ENCODE assay signal across 9 cellular contexts in the genomic region with DNA sequence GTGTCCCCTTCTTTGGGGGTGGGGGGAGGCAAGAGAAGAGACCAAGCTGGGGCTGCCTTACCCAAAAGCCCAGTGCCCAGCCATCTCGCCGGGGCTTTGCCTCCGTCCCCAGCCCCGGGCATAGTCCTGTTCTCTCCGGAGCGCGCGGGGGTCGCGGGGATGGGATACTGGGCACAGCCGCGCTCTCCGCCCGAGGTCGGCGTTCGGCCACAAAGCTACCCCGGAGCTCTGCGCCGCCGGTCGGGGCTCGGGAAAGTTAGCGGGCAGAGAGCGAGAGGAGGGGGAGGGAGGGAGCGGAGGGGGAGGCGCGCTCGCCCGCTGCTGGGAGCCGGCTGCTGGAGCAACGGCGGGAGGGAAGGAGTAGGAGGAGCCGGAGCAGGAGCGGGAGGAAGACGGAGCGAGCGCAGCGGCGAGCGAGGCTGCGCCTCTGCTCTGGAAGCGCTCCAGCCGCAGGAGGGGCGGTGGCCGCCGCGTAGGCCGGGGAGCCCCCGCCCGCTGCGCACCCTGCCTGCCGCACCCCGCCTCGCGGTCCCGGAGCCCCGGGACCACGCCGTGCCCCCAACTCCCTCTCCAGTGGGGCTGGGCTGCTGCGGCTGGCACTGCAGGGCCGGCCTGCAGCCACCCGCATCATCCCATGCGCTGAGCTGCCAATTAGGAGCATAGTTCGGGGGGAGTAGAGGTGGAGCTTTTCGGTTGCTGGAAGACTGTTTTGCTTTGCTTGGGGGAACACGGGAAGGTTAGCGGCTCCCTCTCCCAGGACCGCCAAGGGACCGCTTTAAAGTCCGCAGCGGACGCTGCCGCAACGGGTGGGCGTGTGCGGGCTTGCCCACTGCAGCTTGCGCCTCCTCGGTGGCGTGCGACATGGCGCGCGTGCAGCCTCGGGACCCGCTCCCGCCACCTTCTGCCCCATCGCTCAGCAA. TPM values are rescaled to one million over a fixed set of nuclear protein-coding genes. Genes with fewer than 3 reads are reported as not detected.
DNase-seq lines count a peak whose midpoint lies in the region; ATAC-seq and TF ChIP-seq lines count a peak whose summit lies in the region.
"Had no signal": no experiment of that assay in that cellular context is flagged by ENCODE, and none has a peak within 500 bp of the region (broad histone marks: within the 10 kb centered on the region; RNA-seq: fewer than 3 reads in every experiment).

A gene with protein sequence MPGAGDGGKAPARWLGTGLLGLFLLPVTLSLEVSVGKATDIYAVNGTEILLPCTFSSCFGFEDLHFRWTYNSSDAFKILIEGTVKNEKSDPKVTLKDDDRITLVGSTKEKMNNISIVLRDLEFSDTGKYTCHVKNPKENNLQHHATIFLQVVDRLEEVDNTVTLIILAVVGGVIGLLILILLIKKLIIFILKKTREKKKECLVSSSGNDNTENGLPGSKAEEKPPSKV (minus strand): TSS at position 272 of the 920 bp plus-strand sequence. CDS start 150 bp downstream, at position 122.

- H3K27me3 Mint-ChIP-seq in activated naive CD8-positive, alpha-beta T cell, result peaks cover 30% of the 10 kb centered on the region
- peaks cover 99% of the 10 kb centered on the region for H3K27me3 Mint-ChIP-seq in neural crest cell (ENCODE audit: low read depth)

- ATAC-seq in HG03095 (IDR thresholded peaks at IDR 0.05; ENCODE audit: unreplicated experiment) (no peak), GM18861 (IDR thresholded peaks at IDR 0.05; ENCODE audit: unreplicated experiment) (no peak)

- no peak for TF ChIP-seq CTCF in neural crest cell (conservative IDR thresholded peaks at IDR 0.05)

- H3K36me3 Mint-ChIP-seq in activated naive CD8-positive, alpha-beta T cell, result no peaks in the 10 kb centered on the region
- H3K36me3 Mint-ChIP-seq in neural crest cell (ENCODE audit: low read depth), result no peaks in the 10 kb centered on the region

- H3K4me1 Mint-ChIP-seq in activated naive CD8-positive, alpha-beta T cell (ENCODE audit: low read depth), result peaks cover 17% of the 10 kb centered on the region
- H3K4me1 Mint-ChIP-seq in neural crest cell, result peaks cover 9% of the 10 kb centered on the region

- no peak within 1 kb of the TSS for H3K27ac Mint-ChIP-seq in activated naive CD8-positive, alpha-beta T cell
- H3K27ac Mint-ChIP-seq in neural crest cell (ENCODE audit: unreplicated experiment), result no peak within 1 kb of the TSS

- peak within 1 kb of the TSS; percentile 78 for H3K4me3 Mint-ChIP-seq in activated naive CD8-positive, alpha-beta T cell
- peak within 1 kb of the TSS; percentile 86 for H3K4me3 Mint-ChIP-seq in neural crest cell

- H3K9me3 Mint-ChIP-seq in activated naive CD8-positive, alpha-beta T cell (ENCODE audit: low read depth), result no peaks in the 10 kb centered on the region
- H3K9me3 Mint-ChIP-seq in neural crest cell, result no peaks in the 10 kb centered on the region

- DNase-seq in ELR (ENCODE audit: low read depth), result peak; percentile 47
- DNase-seq in NCI-H146 treated with DMSO at 0.1 percent for 48 hours (lab: John Stamatoyannopoulos, UW; ENCODE audit: unreplicated experiment), result peak; percentile 52
- DNase-seq in glomerular visceral epithelial cell (ENCODE audit: extremely low spot score), result peak; percentile 54
- DNase-seq in neural crest cell (ENCODE audit: low read depth, low spot score), result peak; percentile 61
- DNase-seq in HUDEP-2 (lab: John Stamatoyannopoulos, UW; ENCODE audit: unreplicated experiment in 76 of 76), result no peak

RNA-seq across cellular contexts. Expression of the gene that starts here (rescaled TPM):
- 2.0 and 2.4 TPM in 2 replicates for total RNA-seq in neural crest cell
- total RNA-seq: SJSA1 had no signal

Comparison
In these comparisons a context has a peak if more than half of its experiments do, and no peak if none do; other contexts are left out.
1. DNase-seq: peak in ELR (single experiment), NCI-H146 treated with DMSO at 0.1 percent for 48 hours (single experiment), glomerular visceral epithelial cell (single experiment) and neural crest cell (single experiment); none in HUDEP-2 (0 of 76).